In the genomic region with DNA sequence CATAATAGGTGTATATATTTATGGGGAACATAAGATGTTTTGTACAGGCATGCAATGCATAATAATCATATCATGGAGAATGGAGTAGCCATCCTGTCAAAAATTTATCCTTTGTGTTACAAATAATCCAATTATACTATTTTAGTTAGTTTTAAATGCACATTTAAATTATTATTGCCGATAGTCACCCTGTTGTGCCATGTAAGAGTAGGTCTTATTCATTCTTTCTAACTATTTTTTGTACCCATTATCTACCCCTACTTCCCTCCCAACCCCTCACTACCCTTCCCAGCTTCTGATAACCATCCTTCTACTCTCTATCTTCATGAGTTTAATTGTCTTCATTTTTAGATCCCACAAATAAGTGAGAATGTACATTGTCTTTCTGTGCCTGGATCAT, we compare ENCODE assay signal across 39 cellular contexts. TPM values are rescaled to one million over a fixed set of nuclear protein-coding genes. Genes with fewer than 3 reads are reported as not detected.
"Had no signal": no experiment of that assay in that cellular context is flagged by ENCODE, and none has a peak within 500 bp of the region (broad histone marks: within the 10 kb centered on the region; RNA-seq: fewer than 3 reads in every experiment).

No MANE protein-coding gene starts in this region.

- H3K9ac ChIP-seq: KMS-11 had no signal

- H3K4me2 ChIP-seq: KMS-11 had no signal

- H3K36me3 ChIP-seq: MG63 had no signal

- H3K4me3 ChIP-seq: MG63 had no signal

- DNase-seq: Karpas-422, Kasumi-1, MG63, MM.1S, MV-4-11, NCI-H1048, NCI-H1092, NCI-H1092 treated with DMSO at 0.1 percent for 48 hours, NCI-H1105, NCI-H1105 treated with DMSO at 0.1 percent for 48 hours, NCI-H1417, NCI-H1417 treated with DMSO at 0.1 percent for 48 hours, NCI-H1436, NCI-H1436 treated with DMSO at 0.1 percent for 48 hours, NCI-H146, NCI-H1694, NCI-H1694 treated with DMSO at 0.1 percent for 48 hours, NCI-H187, NCI-H187 treated with DMSO at 0.1 percent for 48 hours, NCI-H1930, NCI-H2029, NCI-H2029 treated with DMSO at 0.1 percent for 48 hours, NCI-H2081, NCI-H2081 treated with DMSO at 0.1 percent for 48 hours, NCI-H2107, NCI-H2171, NCI-H2171 treated with DMSO at 0.1 percent for 48 hours, NCI-H2227 treated with DMSO at 0.1 percent for 48 hours, NCI-H226, NCI-H345, NCI-H446, NCI-H446 treated with DMSO at 0.1 percent for 48 hours, NCI-H510A, NCI-H510A treated with DMSO at 0.1 percent for 48 hours had no signal

- H3K27ac ChIP-seq: KMS-11 had no signal

RNA-seq across cellular contexts. Expression of gene VN1R5, which starts 8.3 kb away (rescaled TPM):
- total RNA-seq: LHCN-M2, M059J, MCF 10A, NCI-H460 had no signal
